ENCODE assay signal across 10 cellular contexts in the genomic region with DNA sequence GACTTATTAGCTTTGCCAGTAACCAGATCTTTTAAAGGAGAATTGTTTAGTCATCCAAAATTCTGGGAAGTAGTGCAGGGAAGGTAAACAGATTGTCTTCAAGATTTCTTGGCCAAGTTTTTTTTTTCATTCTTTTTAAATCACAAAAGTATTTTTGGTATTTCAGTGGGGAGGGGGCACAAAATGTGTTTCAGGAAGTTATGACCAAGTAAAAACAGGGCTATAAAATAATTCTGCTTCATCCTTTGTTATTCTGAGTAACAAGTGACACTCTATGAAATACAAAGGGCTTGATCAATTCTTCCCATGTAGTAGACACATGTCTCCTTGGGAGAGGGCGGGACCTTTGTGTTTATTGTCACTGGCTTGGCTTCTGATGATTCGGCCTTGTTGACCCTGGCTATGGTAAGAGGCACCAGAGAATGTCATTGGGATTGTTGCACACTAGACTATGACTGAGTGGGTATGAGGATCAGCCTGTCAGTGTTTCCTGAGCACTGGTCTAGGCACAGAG. TPM values are rescaled to one million over a fixed set of nuclear protein-coding genes. Genes with fewer than 3 reads are reported as not detected.
DNase-seq lines count a peak whose midpoint lies in the region; ATAC-seq lines count a peak whose summit lies in the region.
"Had no signal": no experiment of that assay in that cellular context is flagged by ENCODE, and none has a peak within 500 bp of the region (broad histone marks: within the 10 kb centered on the region; RNA-seq: fewer than 3 reads in every experiment).

No MANE protein-coding gene starts in this region.

- intact Hi-C loops in activated T-helper 1 cell treated with anti-CD3 and anti-CD28 coated beads, Interleukin-12 subunit alpha, Interleukin-12 subunit beta, Interleukin-2, Interleukin-4 antibody, amounts not matched to agents 30 ng/mL and 10 ng/mL and 1 ng/mL, durations not matched to agents 14 hours and 24 hours and 36 hours (cut with micrococcal nuclease): loop anchor here (1.0 kb wide), 1 partner anchor 10 kb away; no protein-coding TSS in a partner anchor
- intact Hi-C loops in left colon (cut with DNase I, micrococcal nuclease): no loop called here

- peaks cover 4% of the 10 kb centered on the region for H3K9me3 Mint-ChIP-seq in T-helper 1 cell treated with Interleukin-12 subunit alpha and Interleukin-12 subunit beta and Interleukin-4 antibody, amounts not matched to agents 30 μg/mL and 1 μg/mL, for 36 hours
- H3K9me3 Mint-ChIP-seq in activated T-helper 1 cell treated with anti-CD3 and anti-CD28 coated beads, Interleukin-12 subunit alpha, Interleukin-12 subunit beta, Interleukin-2, Interleukin-4 antibody, amounts not matched to agents 30 ng/mL and 10 ng/mL and 1 ng/mL, durations not matched to agents 14 hours and 24 hours and 36 hours: peaks cover 4% of the 10 kb centered on the region

- peak overlapping the region in 1 of 2 donors; percentile 45 for H3K9ac ChIP-seq in stomach smooth muscle (ENCODE audit: low read length in 2 of 2)

- peak overlapping the region; percentile 61 for H3K4me3 Mint-ChIP-seq in T-helper 1 cell treated with Interleukin-12 subunit alpha and Interleukin-12 subunit beta and Interleukin-4 antibody, amounts not matched to agents 30 μg/mL and 1 μg/mL, for 36 hours
- peak overlapping the region; percentile 31 for H3K4me3 Mint-ChIP-seq in activated T-helper 1 cell treated with anti-CD3 and anti-CD28 coated beads, Interleukin-12 subunit alpha, Interleukin-12 subunit beta, Interleukin-2, Interleukin-4 antibody, amounts not matched to agents 30 ng/mL and 10 ng/mL and 1 ng/mL, durations not matched to agents 14 hours and 24 hours and 36 hours

- H3K36me3 Mint-ChIP-seq in T-helper 1 cell treated with Interleukin-12 subunit alpha and Interleukin-12 subunit beta and Interleukin-4 antibody, amounts not matched to agents 30 μg/mL and 1 μg/mL, for 36 hours (ENCODE audit: low read depth): peaks cover 46% of the 10 kb centered on the region
- peaks cover 61% of the 10 kb centered on the region for H3K36me3 Mint-ChIP-seq in activated T-helper 1 cell treated with anti-CD3 and anti-CD28 coated beads, Interleukin-12 subunit alpha, Interleukin-12 subunit beta, Interleukin-2, Interleukin-4 antibody, amounts not matched to agents 30 ng/mL and 10 ng/mL and 1 ng/mL, durations not matched to agents 14 hours and 24 hours and 36 hours (ENCODE audit: low read depth)

- peak overlapping the region; percentile 80 for H3K27ac Mint-ChIP-seq in T-helper 1 cell treated with Interleukin-12 subunit alpha and Interleukin-12 subunit beta and Interleukin-4 antibody, amounts not matched to agents 30 μg/mL and 1 μg/mL, for 36 hours
- H3K27ac Mint-ChIP-seq in activated T-helper 1 cell treated with anti-CD3 and anti-CD28 coated beads, Interleukin-12 subunit alpha, Interleukin-12 subunit beta, Interleukin-2, Interleukin-4 antibody, amounts not matched to agents 30 ng/mL and 10 ng/mL and 1 ng/mL, durations not matched to agents 14 hours and 24 hours and 36 hours: peak overlapping the region; percentile 82

- H3K27me3 Mint-ChIP-seq in T-helper 1 cell treated with Interleukin-12 subunit alpha and Interleukin-12 subunit beta and Interleukin-4 antibody, amounts not matched to agents 30 μg/mL and 1 μg/mL, for 36 hours (ENCODE audit: low read depth): no peaks in the 10 kb centered on the region
- no peaks in the 10 kb centered on the region for H3K27me3 Mint-ChIP-seq in activated T-helper 1 cell treated with anti-CD3 and anti-CD28 coated beads, Interleukin-12 subunit alpha, Interleukin-12 subunit beta, Interleukin-2, Interleukin-4 antibody, amounts not matched to agents 30 ng/mL and 10 ng/mL and 1 ng/mL, durations not matched to agents 14 hours and 24 hours and 36 hours (ENCODE audit: insufficient read depth)

- H3K4me1 ChIP-seq in stomach smooth muscle (ENCODE audit: control insufficient read depth, insufficient read depth, low read length): peaks cover 52% of the 10 kb centered on the region

- no peaks in the 10 kb centered on the region for H3K9me3 ChIP-seq in stomach smooth muscle (ENCODE audit: control insufficient read depth in 2 of 2, low read length in 2 of 2)

- no peaks in the 10 kb centered on the region for H3K27me3 ChIP-seq in stomach smooth muscle (ENCODE audit: control insufficient read depth in 1 of 2, insufficient read depth in 2 of 2, low read length in 2 of 2)
- H3K27me3 ChIP-seq: cardiac muscle cell had no signal

- peak overlapping the region in 1 of 2 donors; percentile 8 for H3K4me3 ChIP-seq in stomach smooth muscle (ENCODE audit: low read length in 2 of 2)
- H3K4me3 ChIP-seq: cardiac muscle cell had no signal

- DNase-seq in T-helper 1 cell: no peak
- DNase-seq in activated T-helper 1 cell treated with anti-CD3 and anti-CD28 coated beads, Interleukin-12 subunit alpha, Interleukin-12 subunit beta, Interleukin-2, Interleukin-4 antibody, amounts not matched to agents 30 ng/mL and 10 ng/mL and 1 ng/mL, durations not matched to agents 14 hours and 24 hours and 36 hours (ENCODE audit: low spot score): no peak
- DNase-seq in left colon: no peak
- DNase-seq in germinal center (ENCODE audit: low spot score): no peak
- DNase-seq in SW 1271 (lab: John Stamatoyannopoulos, UW): no peak
- DNase-seq in activated CD4-positive, CD25-positive, alpha-beta regulatory T cell (lab: John Stamatoyannopoulos, UW): no peak
- DNase-seq: mesendoderm had no signal

- peak; percentile 57 for ATAC-seq in left colon

- H3K4me1 Mint-ChIP-seq in T-helper 1 cell treated with Interleukin-12 subunit alpha and Interleukin-12 subunit beta and Interleukin-4 antibody, amounts not matched to agents 30 μg/mL and 1 μg/mL, for 36 hours (ENCODE audit: low read depth): peaks cover 88% of the 10 kb centered on the region
- H3K4me1 Mint-ChIP-seq in activated T-helper 1 cell treated with anti-CD3 and anti-CD28 coated beads, Interleukin-12 subunit alpha, Interleukin-12 subunit beta, Interleukin-2, Interleukin-4 antibody, amounts not matched to agents 30 ng/mL and 10 ng/mL and 1 ng/mL, durations not matched to agents 14 hours and 24 hours and 36 hours (ENCODE audit: low read depth): peaks cover 96% of the 10 kb centered on the region

- peak overlapping the region; percentile 31 for H3K27ac ChIP-seq in stomach smooth muscle (ENCODE audit: low read length)

- H3K36me3 ChIP-seq in stomach smooth muscle (ENCODE audit: control insufficient read depth in 2 of 2, insufficient read depth in 2 of 2, low read length in 2 of 2): no peaks in the 10 kb centered on the region
- H3K36me3 ChIP-seq: cardiac muscle cell had no signal

RNA-seq across cellular contexts. Expression of gene SUSD6, which starts 55.4 kb away (rescaled TPM):
- 91.3 and 94.3 TPM in 2 replicates for total RNA-seq in activated T-helper 1 cell treated with anti-CD3 and anti-CD28 coated beads, Interleukin-12 subunit alpha, Interleukin-12 subunit beta, Interleukin-2, Interleukin-4 antibody, amounts not matched to agents 30 ng/mL and 10 ng/mL and 1 ng/mL, durations not matched to agents 14 hours and 24 hours and 36 hours
- 10 to 100 TPM; 73.8 to 98.9 TPM for total RNA-seq in left colon
